ENCODE assay signal across 16 cellular contexts in the genomic region with DNA sequence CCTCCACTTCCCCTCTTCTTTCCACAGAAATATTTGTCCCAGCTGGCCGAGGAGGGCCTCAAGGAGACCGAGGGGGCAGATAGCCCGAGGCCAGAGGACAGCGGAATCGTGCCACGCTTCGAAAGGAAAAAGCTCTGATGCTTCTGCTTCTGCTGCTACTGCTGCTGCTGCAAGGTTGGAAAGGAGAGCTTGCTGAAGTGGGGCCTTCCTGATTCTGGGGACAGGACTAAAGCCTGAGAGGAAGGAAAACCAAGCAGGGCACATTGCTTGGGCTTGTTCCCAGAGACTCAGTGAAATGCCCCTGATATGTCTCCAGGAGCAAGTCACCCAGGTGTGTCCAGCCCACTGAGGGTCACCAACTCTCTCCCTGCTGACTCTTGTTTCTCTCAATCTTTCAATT. TPM values are rescaled to one million over a fixed set of nuclear protein-coding genes. Genes with fewer than 3 reads are reported as not detected.
DNase-seq lines count a peak whose midpoint lies in the region; ATAC-seq and TF ChIP-seq lines count a peak whose summit lies in the region.
"Had no signal": no experiment of that assay in that cellular context is flagged by ENCODE, and none has a peak within 500 bp of the region (broad histone marks: within the 10 kb centered on the region; RNA-seq: fewer than 3 reads in every experiment).

No MANE protein-coding gene starts in this region.

- H3K4me2 ChIP-seq in Loucy (ENCODE audit: low read depth, low read length, poor library complexity, severe bottlenecking): peak overlapping the region; percentile 70

- no peaks in the 10 kb centered on the region for H3K9me3 ChIP-seq in Loucy (ENCODE audit: insufficient read depth, low read depth, low read length)
- H3K9me3 ChIP-seq: upper lobe of right lung had no signal

- DNase-seq in mesothelial cell of epicardium (ENCODE audit: low spot score in 2 of 2, unreplicated experiment in 2 of 2) (no peak), immature natural killer cell (no peak), midbrain (lab: John Stamatoyannopoulos, UW) (no peak)
- no peak for DNase-seq in stimulated activated naive CD8-positive, alpha-beta T cell treated with anti-CD3 and anti-CD28 coated beads, Interleukin-15, amount 100 ng/mL, for 72 hours
- DNase-seq: activated B cell treated with CpG ODN at 0.5 μM for 24 hours; activated CD8-positive, alpha-beta memory T cell treated with anti-CD3 and anti-CD28 coated beads, Interleukin-2, amount 50 U/mL, for 4 hours; hypothalamus; Karpas-422; NCI-H1694; NCI-H510A treated with DMSO at 0.1 percent for 48 hours; PC-3; upper lobe of right lung had no signal

- no peaks in the 10 kb centered on the region for H3K27me3 ChIP-seq in Loucy (ENCODE audit: insufficient read depth, low read length, poor library complexity, severe bottlenecking)
- H3K27me3 ChIP-seq: upper lobe of right lung had no signal

- H3K4me1 Mint-ChIP-seq in activated naive CD8-positive, alpha-beta T cell (ENCODE audit: low read depth): peaks cover 49% of the 10 kb centered on the region
- H3K4me1 Mint-ChIP-seq in mesothelial cell of epicardium (peaks cover 19% of the 10 kb centered on the region), immature natural killer cell (peaks cover 5 to 6% of the 10 kb centered on the region in 2 donors)
- peaks cover 70% of the 10 kb centered on the region for H3K4me1 Mint-ChIP-seq in stimulated activated naive CD8-positive, alpha-beta T cell treated with anti-CD3 and anti-CD28 coated beads, Interleukin-15, amount 100 ng/mL, for 72 hours

- H3K4me3 ChIP-seq in Loucy (ENCODE audit: low read length, poor library complexity, severe bottlenecking): peak overlapping the region; percentile 52
- H3K4me3 ChIP-seq: upper lobe of right lung had no signal

- peaks cover 54% of the 10 kb centered on the region for H3K4me1 ChIP-seq in Loucy (ENCODE audit: insufficient read depth, low read length, poor library complexity, severe bottlenecking)

- peak overlapping the region; percentile 62 for H3K9ac ChIP-seq in Loucy (ENCODE audit: low read depth, low read length, poor library complexity, severe bottlenecking)

- H3K9me2 ChIP-seq in Loucy (replicated peaks; ENCODE audit: low read depth, low read length): no peaks in the 10 kb centered on the region

- H3K27ac Mint-ChIP-seq in activated naive CD8-positive, alpha-beta T cell: peak overlapping the region; percentile 85
- peak overlapping the region; percentile 66 for H3K27ac Mint-ChIP-seq in mesothelial cell of epicardium
- H3K27ac Mint-ChIP-seq in stimulated activated naive CD8-positive, alpha-beta T cell treated with anti-CD3 and anti-CD28 coated beads, Interleukin-15, amount 100 ng/mL, for 72 hours: peak overlapping the region; percentile 83 to 87
- H3K27ac Mint-ChIP-seq in immature natural killer cell: no peak overlapping the region
- H3K27ac Mint-ChIP-seq: activated B cell treated with CpG ODN at 0.5 μM for 24 hours had no signal

- H3F3A ChIP-seq in Loucy (ENCODE audit: low read depth): 0 out of 2 replicates have a peak, but pooled peaks cover 3% of the 10 kb centered on the region

- no peaks in the 10 kb centered on the region for H3K36me3 Mint-ChIP-seq in activated naive CD8-positive, alpha-beta T cell
- H3K36me3 Mint-ChIP-seq in mesothelial cell of epicardium (peaks cover 8% of the 10 kb centered on the region), immature natural killer cell (no peaks in the 10 kb centered on the region)

- H3K9me3 Mint-ChIP-seq in activated naive CD8-positive, alpha-beta T cell (ENCODE audit: low read depth): no peaks in the 10 kb centered on the region
- no peaks in the 10 kb centered on the region for H3K9me3 Mint-ChIP-seq in mesothelial cell of epicardium
- no peaks in the 10 kb centered on the region for H3K9me3 Mint-ChIP-seq in stimulated activated naive CD8-positive, alpha-beta T cell treated with anti-CD3 and anti-CD28 coated beads, Interleukin-15, amount 100 ng/mL, for 72 hours
- no peaks in the 10 kb centered on the region for H3K9me3 Mint-ChIP-seq in immature natural killer cell
- H3K9me3 Mint-ChIP-seq: activated B cell treated with CpG ODN at 0.5 μM for 24 hours had no signal

- TF ChIP-seq CTCF in Loucy (conservative IDR thresholded peaks at IDR 0.05; ENCODE audit: low read length): no peak
- no peak for TF ChIP-seq CTCF in mesothelial cell of epicardium (IDR thresholded peaks at IDR 0.05; ENCODE audit: unreplicated experiment)

- H3K27me3 Mint-ChIP-seq in activated naive CD8-positive, alpha-beta T cell: no peaks in the 10 kb centered on the region
- no peaks in the 10 kb centered on the region for H3K27me3 Mint-ChIP-seq in mesothelial cell of epicardium (ENCODE audit: low read depth)
- no peaks in the 10 kb centered on the region for H3K27me3 Mint-ChIP-seq in stimulated activated naive CD8-positive, alpha-beta T cell treated with anti-CD3 and anti-CD28 coated beads, Interleukin-15, amount 100 ng/mL, for 72 hours
- peaks cover 0 to 5% (median 2%) of the 10 kb centered on the region in 3 donors for H3K27me3 Mint-ChIP-seq in immature natural killer cell (ENCODE audit: low read depth in 3 of 3)
- H3K27me3 Mint-ChIP-seq: activated B cell treated with CpG ODN at 0.5 μM for 24 hours had no signal

- no peak overlapping the region for H3K4me3 Mint-ChIP-seq in activated naive CD8-positive, alpha-beta T cell
- no peak overlapping the region for H3K4me3 Mint-ChIP-seq in mesothelial cell of epicardium
- H3K4me3 Mint-ChIP-seq in stimulated activated naive CD8-positive, alpha-beta T cell treated with anti-CD3 and anti-CD28 coated beads, Interleukin-15, amount 100 ng/mL, for 72 hours: peak overlapping the region in 1 of 2 donors; percentile 64
- H3K4me3 Mint-ChIP-seq in immature natural killer cell: no peak overlapping the region
- H3K4me3 Mint-ChIP-seq: activated B cell treated with CpG ODN at 0.5 μM for 24 hours had no signal

- H4K20me1 ChIP-seq in Loucy (ENCODE audit: insufficient read depth, low read length, poor library complexity, severe bottlenecking): no peaks in the 10 kb centered on the region

- no peak overlapping the region for H2AFZ ChIP-seq in Loucy (ENCODE audit: low read length)

- peaks cover 23% of the 10 kb centered on the region for H3K79me2 ChIP-seq in Loucy (ENCODE audit: insufficient read depth, low read length)

- no peaks in the 10 kb centered on the region for H3K36me3 ChIP-seq in Loucy (ENCODE audit: insufficient read depth, low read length)
- H3K36me3 ChIP-seq: upper lobe of right lung had no signal

- no peak for ATAC-seq in stimulated activated naive CD8-positive, alpha-beta T cell treated with anti-CD3 and anti-CD28 coated beads, Interleukin-15, amount 100 ng/mL, for 72 hours
- ATAC-seq in HG03159 (IDR thresholded peaks at IDR 0.05; ENCODE audit: unreplicated experiment) (no peak), GM18511 (IDR thresholded peaks at IDR 0.05; ENCODE audit: unreplicated experiment) (no peak)
- ATAC-seq: PC-3, upper lobe of right lung had no signal

RNA-seq across cellular contexts. Expression of gene PDCD4, which starts 35.9 kb away (rescaled TPM):
- total RNA-seq in mesothelial cell of epicardium: 142 to 157 TPM (median 145 TPM) in 3 replicates
- 100 to 1,000 TPM; 212 to 318 (median 231) TPM for polyA plus RNA-seq in immature natural killer cell

Comparison
In these comparisons a context has a peak if more than half of its experiments do, and no peak if none do; other contexts are left out.
1. H3K27ac Mint-ChIP-seq: peak in activated naive CD8-positive, alpha-beta T cell (single experiment), mesothelial cell of epicardium (single experiment) and stimulated activated naive CD8-positive, alpha-beta T cell treated with anti-CD3 and anti-CD28 coated beads, Interleukin-15, amount 100 ng/mL, for 72 hours (2 of 2); none in immature natural killer cell (0 of 6).